ENCODE assay signal across 1 cellular context in the genomic region with DNA sequence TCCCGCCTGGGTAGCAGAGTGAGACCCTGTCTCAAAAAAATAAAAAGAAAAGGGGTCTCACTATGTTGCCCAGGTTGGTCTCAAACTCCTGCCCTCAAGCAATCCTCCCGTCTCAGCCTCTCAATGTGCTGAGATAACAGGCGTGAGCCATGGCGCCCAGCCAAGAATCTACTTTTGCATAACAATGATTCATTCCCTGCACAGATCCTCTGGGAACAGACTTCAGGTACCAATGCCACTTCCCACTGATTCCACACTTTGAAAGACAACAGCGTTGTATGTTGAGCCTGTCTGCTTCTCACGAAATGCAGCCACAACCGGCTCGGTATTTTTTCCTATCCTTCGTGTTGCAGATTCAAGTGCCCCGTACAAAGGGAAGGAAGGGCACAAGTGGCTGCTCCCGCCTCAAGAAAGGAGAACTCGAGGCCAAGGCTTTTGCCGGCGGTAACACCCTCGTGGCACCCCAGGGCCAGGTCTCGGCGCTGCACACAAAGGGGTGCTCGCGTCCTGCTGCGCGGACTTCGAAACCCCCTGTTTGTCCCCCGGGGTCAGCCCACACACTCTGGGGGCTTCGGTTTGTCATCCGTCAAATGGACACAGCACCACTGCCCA.
TF ChIP-seq lines count a peak whose summit lies in the region.

No MANE protein-coding gene starts in this region.

TF ChIP-seq in endothelial cell of umbilical vein, 7 proteins besides CTCF, POLR2A, EP300 and RAD21 (continued from another document):
- no peak for TF ChIP-seq EZH2 (IDR thresholded peaks at IDR 0.05; ENCODE audit: borderline replicate concordance, low read depth, low read length, severe bottlenecking)
- TF ChIP-seq, protein P1, sequence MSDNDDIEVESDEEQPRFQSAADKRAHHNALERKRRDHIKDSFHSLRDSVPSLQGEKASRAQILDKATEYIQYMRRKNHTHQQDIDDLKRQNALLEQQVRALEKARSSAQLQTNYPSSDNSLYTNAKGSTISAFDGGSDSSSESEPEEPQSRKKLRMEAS (IDR thresholded peaks at IDR 0.05; ENCODE audit: insufficient read depth, insufficient read length) = no peak
TF ChIP-seq in endothelial cell of umbilical vein: peak in this region for 3.
